ENCODE assay signal across 15 cellular contexts in genomic region chr16:47063011-47063724, GRCh38.
DNase-seq lines count a peak whose midpoint lies in the region; ATAC-seq, FAIRE-seq and TF ChIP-seq lines count a peak whose summit lies in the region.
"Had no signal": no experiment of that assay in that cellular context is flagged by ENCODE, and none has a peak within 500 bp of the region (broad histone marks: within the 10 kb centered on the region; RNA-seq: fewer than 3 reads in every experiment).

No MANE protein-coding gene starts in this region.

- H3K36me3 ChIP-seq in HepG2 (replicated peaks in 1 of 2; ENCODE audit: control insufficient read depth in 1 of 2, insufficient read depth in 2 of 2, low read length in 2 of 2) (no peaks in the 10 kb centered on the region), tibial nerve (no peaks in the 10 kb centered on the region)
- H3K36me3 ChIP-seq: BLaER1 had no signal

- TF ChIP-seq RAD21 in HepG2 (CRISPR knock-in tag; IDR thresholded peaks at IDR 0.05): no peak

- POLR2A ChIA-PET in HepG2 (lab: Yijun Ruan, JAX): no interaction called here

- H3K4me3 ChIP-seq in HepG2 (replicated peaks in 1 of 3; ENCODE audit: insufficient read depth in 1 of 3, low read depth in 2 of 3, low read length in 3 of 3) (no peak overlapping the region), tibial nerve (no peak overlapping the region)
- H3K4me3 ChIP-seq: A549, BLaER1 had no signal

- FAIRE-seq in HepG2 (lab: Jason Lieb, UNC): no peak
- FAIRE-seq: A549 had no signal

- no peak overlapping the region for H3K4me2 ChIP-seq in HepG2 (ENCODE audit: low read depth, low read length)
- H3K4me2 ChIP-seq: A549, BLaER1 had no signal

- H4K20me1 ChIP-seq in HepG2 (ENCODE audit: insufficient read depth, low read length): no peaks in the 10 kb centered on the region
- H4K20me1 ChIP-seq: BLaER1 had no signal

- peaks cover 40% of the 10 kb centered on the region for H3K4me1 ChIP-seq in HepG2 (ENCODE audit: insufficient read depth, low read length)
- H3K4me1 ChIP-seq in tibial nerve: no peaks in the 10 kb centered on the region
- H3K4me1 ChIP-seq: A549, BLaER1 had no signal

- in situ Hi-C loops in HepG2 (cut with HindIII; ENCODE audit: extremely low pct_ligation_motif_present, low pct_unique_long_range_greater_than_20kb): no loop called here

- intact Hi-C loops in HepG2 (cut with micrococcal nuclease; ENCODE audit: unreplicated experiment): no loop called here
- intact Hi-C loops in sciatic nerve (cut with DNase I): no loop called here

- TF ChIP-seq CTCF in HepG2 (CRISPR knock-in tag; IDR thresholded peaks at IDR 0.05) (no peak), tibial nerve (IDR thresholded peaks at IDR 0.05) (no peak)

- no peak for TF ChIP-seq EP300 in HepG2 (IDR thresholded peaks at IDR 0.05; ENCODE audit: low read depth in 2 of 2, low read length in 2 of 2)
- no peak for TF ChIP-seq EP300 in HepG2 (CRISPR knock-in tag; IDR thresholded peaks at IDR 0.05; ENCODE audit: borderline replicate concordance)
- no peak for TF ChIP-seq EP300 in tibial nerve (IDR thresholded peaks at IDR 0.05)

- CTCF ChIA-PET in HepG2 (lab: Yijun Ruan, JAX; ENCODE audit: low intra/inter-chr PET ratio, low total read pairs): no interaction called here

- H3K27me3 ChIP-seq in HepG2 (ENCODE audit: control insufficient read depth in 1 of 2, insufficient read depth in 2 of 2, low read length in 2 of 2): peaks cover 0 to 15% of the 10 kb centered on the region in 2 experiments; a peak in 3 of 5 replicates
- H3K27me3 ChIP-seq in tibial nerve: no peaks in the 10 kb centered on the region
- H3K27me3 ChIP-seq: BLaER1 had no signal

- no TSS peak for BruUV-seq in HepG2 (replicated peaks; lab: Mats Ljungman, UMichigan)

- 26% methylated on average over 7 of the region's 7 CpGs for WGBS in HepG2 (ENCODE audit: low lambda C conversion rate)
- 85 to 94% methylated on average over 7 of the region's 7 CpGs for WGBS in tibial nerve, 2 donors

- no peak overlapping the region for H3K9ac ChIP-seq in HepG2 (ENCODE audit: insufficient read depth, low read depth, low read length)
- H3K9ac ChIP-seq: BLaER1 had no signal

- no peak overlapping the region for H2AFZ ChIP-seq in HepG2 (ENCODE audit: low read length)

- TF ChIP-seq POLR2A in HepG2 (IDR thresholded peaks at IDR 0.05; ENCODE audit: insufficient read depth in 1 of 2, low read depth in 2 of 2, low read length in 2 of 2): no peak
- TF ChIP-seq POLR2A in tibial nerve (IDR thresholded peaks at IDR 0.05): no peak

- ATAC-seq in HepG2: no peak
- ATAC-seq in sciatic nerve: no peak
- ATAC-seq in HG02870 (IDR thresholded peaks at IDR 0.05; ENCODE audit: unreplicated experiment): no peak
- ATAC-seq: A549 had no signal

- H3K9me3 ChIP-seq in HepG2 (ENCODE audit: low read length) (peaks cover 4% of the 10 kb centered on the region; the same call in 1 of the 2 replicates), tibial nerve (peaks cover 0 to 10% (median 0%) of the 10 kb centered on the region in 4 donors)
- H3K9me3 ChIP-seq: A549 had no signal

- peak; percentile 15 for DNase-seq in activated CD8-positive, alpha-beta memory T cell treated with anti-CD3 and anti-CD28 coated beads, Interleukin-2, amount 50 U/mL, for 48 hours
- no peak for DNase-seq in activated CD8-positive, alpha-beta memory T cell treated with anti-CD3 and anti-CD28 coated beads, Interleukin-2, amount 50 U/mL, for 4 hours
- DNase-seq in HepG2 (ENCODE audit: low spot score) (no peak), sciatic nerve (ENCODE audit: low spot score) (peak; percentile 8), tibial nerve (ENCODE audit: low spot score in 2 of 2) (no peak), HUDEP-2 (lab: John Stamatoyannopoulos, UW; ENCODE audit: unreplicated experiment in 76 of 76) (no peak)
- DNase-seq: CD4-positive, alpha-beta memory T cell; DMS79 treated with DMSO at 0.1 percent for 48 hours; GF-D8; HCEC 1CT had no signal

- no peaks in the 10 kb centered on the region for H3K79me2 ChIP-seq in HepG2 (ENCODE audit: insufficient read depth, low read length)

- H3K27ac ChIP-seq in HepG2 (ENCODE audit: extremely low read length, insufficient read depth, low read length) (no peak overlapping the region), tibial nerve (no peak overlapping the region)
- H3K27ac ChIP-seq: 22Rv1, A549, BLaER1, HL-60 had no signal

TF ChIP-seq in HepG2, 621 proteins besides CTCF, POLR2A, EP300 and RAD21:
- TF ChIP-seq ZFP1 (CRISPR knock-in tag; IDR thresholded peaks at IDR 0.05) (no peak), ZNF354B (CRISPR knock-in tag; IDR thresholded peaks at IDR 0.05) (0 out of 2 replicates have a peak, but pooled peaks have one; percentile 18), ZNF564 (CRISPR knock-in tag; IDR thresholded peaks at IDR 0.05) (peak; percentile 97; the same call in 1 of the 2 replicates)
TF ChIP-seq in HepG2: peak in this region for 2.

Comparison
In these comparisons a context has a peak if more than half of its experiments do, and no peak if none do; other contexts are left out.
1. DNase-seq: peak in activated CD8-positive, alpha-beta memory T cell treated with anti-CD3 and anti-CD28 coated beads, Interleukin-2, amount 50 U/mL, for 48 hours (single experiment) and sciatic nerve (single experiment); none in activated CD8-positive, alpha-beta memory T cell treated with anti-CD3 and anti-CD28 coated beads, Interleukin-2, amount 50 U/mL, for 4 hours (single experiment), HepG2 (single experiment), tibial nerve (0 of 2) and HUDEP-2 (0 of 76).